In genomic region chr17:8300629-8301242, GRCh38 we compare ENCODE assay signal across 1 cellular context.
A peak's percentile ranks its signal among the peaks of the same experiment; 100 is the strongest.
TF ChIP-seq lines count a peak whose summit lies in the region.

No MANE protein-coding gene starts in this region.

TF ChIP-seq in HepG2, 621 proteins besides CTCF, POLR2A, EP300 and RAD21 (continued from another document):
- TF ChIP-seq HOMEZ (CRISPR knock-in tag; IDR thresholded peaks at IDR 0.05; ENCODE audit: low read depth): no peak
- no peak for TF ChIP-seq TOE1 (CRISPR knock-in tag; IDR thresholded peaks at IDR 0.05)
- no peak for TF ChIP-seq RNF2 (conservative IDR thresholded peaks at IDR 0.05; ENCODE audit: low read depth)
- TF ChIP-seq RXRB (CRISPR knock-in tag; IDR thresholded peaks at IDR 0.05; ENCODE audit: borderline replicate concordance): no peak
- TF ChIP-seq, protein P1, sequence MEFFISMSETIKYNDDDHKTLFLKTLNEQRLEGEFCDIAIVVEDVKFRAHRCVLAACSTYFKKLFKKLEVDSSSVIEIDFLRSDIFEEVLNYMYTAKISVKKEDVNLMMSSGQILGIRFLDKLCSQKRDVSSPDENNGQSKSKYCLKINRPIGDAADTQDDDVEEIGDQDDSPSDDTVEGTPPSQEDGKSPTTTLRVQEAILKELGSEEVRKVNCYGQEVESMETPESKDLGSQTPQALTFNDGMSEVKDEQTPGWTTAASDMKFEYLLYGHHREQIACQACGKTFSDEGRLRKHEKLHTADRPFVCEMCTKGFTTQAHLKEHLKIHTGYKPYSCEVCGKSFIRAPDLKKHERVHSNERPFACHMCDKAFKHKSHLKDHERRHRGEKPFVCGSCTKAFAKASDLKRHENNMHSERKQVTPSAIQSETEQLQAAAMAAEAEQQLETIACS (CRISPR knock-in tag; IDR thresholded peaks at IDR 0.05): 0 out of 2 replicates have a peak, but pooled peaks have one; percentile 28
- no peak for TF ChIP-seq CSRNP2 (CRISPR knock-in tag; conservative IDR thresholded peaks at IDR 0.05; ENCODE audit: low read depth)
- TF ChIP-seq ZNF616 (CRISPR knock-in tag; IDR thresholded peaks at IDR 0.05; ENCODE audit: low read depth): no peak
- peak; percentile 35; the same call in 1 of the 2 replicates for TF ChIP-seq TGIF2 (CRISPR knock-in tag; IDR thresholded peaks at IDR 0.05)
- TF ChIP-seq, protein P2, sequence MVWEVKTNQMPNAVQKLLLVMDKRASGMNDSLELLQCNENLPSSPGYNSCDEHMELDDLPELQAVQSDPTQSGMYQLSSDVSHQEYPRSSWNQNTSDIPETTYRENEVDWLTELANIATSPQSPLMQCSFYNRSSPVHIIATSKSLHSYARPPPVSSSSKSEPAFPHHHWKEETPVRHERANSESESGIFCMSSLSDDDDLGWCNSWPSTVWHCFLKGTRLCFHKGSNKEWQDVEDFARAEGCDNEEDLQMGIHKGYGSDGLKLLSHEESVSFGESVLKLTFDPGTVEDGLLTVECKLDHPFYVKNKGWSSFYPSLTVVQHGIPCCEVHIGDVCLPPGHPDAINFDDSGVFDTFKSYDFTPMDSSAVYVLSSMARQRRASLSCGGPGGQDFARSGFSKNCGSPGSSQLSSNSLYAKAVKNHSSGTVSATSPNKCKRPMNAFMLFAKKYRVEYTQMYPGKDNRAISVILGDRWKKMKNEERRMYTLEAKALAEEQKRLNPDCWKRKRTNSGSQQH (CRISPR knock-in tag; IDR thresholded peaks at IDR 0.05; ENCODE audit: low read depth): 0 out of 2 replicates have a peak, but pooled peaks have one; percentile 48
- TF ChIP-seq, protein P3, sequence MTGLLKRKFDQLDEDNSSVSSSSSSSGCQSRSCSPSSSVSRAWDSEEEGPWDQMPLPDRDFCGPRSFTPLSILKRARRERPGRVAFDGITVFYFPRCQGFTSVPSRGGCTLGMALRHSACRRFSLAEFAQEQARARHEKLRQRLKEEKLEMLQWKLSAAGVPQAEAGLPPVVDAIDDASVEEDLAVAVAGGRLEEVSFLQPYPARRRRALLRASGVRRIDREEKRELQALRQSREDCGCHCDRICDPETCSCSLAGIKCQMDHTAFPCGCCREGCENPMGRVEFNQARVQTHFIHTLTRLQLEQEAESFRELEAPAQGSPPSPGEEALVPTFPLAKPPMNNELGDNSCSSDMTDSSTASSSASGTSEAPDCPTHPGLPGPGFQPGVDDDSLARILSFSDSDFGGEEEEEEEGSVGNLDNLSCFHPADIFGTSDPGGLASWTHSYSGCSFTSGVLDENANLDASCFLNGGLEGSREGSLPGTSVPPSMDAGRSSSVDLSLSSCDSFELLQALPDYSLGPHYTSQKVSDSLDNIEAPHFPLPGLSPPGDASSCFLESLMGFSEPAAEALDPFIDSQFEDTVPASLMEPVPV (CRISPR knock-in tag; IDR thresholded peaks at IDR 0.05): no peak
- TF ChIP-seq, protein P4, sequence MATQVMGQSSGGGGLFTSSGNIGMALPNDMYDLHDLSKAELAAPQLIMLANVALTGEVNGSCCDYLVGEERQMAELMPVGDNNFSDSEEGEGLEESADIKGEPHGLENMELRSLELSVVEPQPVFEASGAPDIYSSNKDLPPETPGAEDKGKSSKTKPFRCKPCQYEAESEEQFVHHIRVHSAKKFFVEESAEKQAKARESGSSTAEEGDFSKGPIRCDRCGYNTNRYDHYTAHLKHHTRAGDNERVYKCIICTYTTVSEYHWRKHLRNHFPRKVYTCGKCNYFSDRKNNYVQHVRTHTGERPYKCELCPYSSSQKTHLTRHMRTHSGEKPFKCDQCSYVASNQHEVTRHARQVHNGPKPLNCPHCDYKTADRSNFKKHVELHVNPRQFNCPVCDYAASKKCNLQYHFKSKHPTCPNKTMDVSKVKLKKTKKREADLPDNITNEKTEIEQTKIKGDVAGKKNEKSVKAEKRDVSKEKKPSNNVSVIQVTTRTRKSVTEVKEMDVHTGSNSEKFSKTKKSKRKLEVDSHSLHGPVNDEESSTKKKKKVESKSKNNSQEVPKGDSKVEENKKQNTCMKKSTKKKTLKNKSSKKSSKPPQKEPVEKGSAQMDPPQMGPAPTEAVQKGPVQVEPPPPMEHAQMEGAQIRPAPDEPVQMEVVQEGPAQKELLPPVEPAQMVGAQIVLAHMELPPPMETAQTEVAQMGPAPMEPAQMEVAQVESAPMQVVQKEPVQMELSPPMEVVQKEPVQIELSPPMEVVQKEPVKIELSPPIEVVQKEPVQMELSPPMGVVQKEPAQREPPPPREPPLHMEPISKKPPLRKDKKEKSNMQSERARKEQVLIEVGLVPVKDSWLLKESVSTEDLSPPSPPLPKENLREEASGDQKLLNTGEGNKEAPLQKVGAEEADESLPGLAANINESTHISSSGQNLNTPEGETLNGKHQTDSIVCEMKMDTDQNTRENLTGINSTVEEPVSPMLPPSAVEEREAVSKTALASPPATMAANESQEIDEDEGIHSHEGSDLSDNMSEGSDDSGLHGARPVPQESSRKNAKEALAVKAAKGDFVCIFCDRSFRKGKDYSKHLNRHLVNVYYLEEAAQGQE (IDR thresholded peaks at IDR 0.05; ENCODE audit: borderline replicate concordance in 1 of 2, low read depth in 1 of 2, low read length in 2 of 2): no peak
- TF ChIP-seq KDM2A (CRISPR knock-in tag; IDR thresholded peaks at IDR 0.05; ENCODE audit: borderline replicate concordance, low read depth): peak; percentile 61; the same call in 1 of the 2 replicates
- peak; percentile 26; the same call in 1 of the 2 replicates for TF ChIP-seq NR2C2 (CRISPR knock-in tag; IDR thresholded peaks at IDR 0.05; ENCODE audit: borderline replicate concordance)
